2 cellular contexts compared by ENCODE assay signal in the genomic region with DNA sequence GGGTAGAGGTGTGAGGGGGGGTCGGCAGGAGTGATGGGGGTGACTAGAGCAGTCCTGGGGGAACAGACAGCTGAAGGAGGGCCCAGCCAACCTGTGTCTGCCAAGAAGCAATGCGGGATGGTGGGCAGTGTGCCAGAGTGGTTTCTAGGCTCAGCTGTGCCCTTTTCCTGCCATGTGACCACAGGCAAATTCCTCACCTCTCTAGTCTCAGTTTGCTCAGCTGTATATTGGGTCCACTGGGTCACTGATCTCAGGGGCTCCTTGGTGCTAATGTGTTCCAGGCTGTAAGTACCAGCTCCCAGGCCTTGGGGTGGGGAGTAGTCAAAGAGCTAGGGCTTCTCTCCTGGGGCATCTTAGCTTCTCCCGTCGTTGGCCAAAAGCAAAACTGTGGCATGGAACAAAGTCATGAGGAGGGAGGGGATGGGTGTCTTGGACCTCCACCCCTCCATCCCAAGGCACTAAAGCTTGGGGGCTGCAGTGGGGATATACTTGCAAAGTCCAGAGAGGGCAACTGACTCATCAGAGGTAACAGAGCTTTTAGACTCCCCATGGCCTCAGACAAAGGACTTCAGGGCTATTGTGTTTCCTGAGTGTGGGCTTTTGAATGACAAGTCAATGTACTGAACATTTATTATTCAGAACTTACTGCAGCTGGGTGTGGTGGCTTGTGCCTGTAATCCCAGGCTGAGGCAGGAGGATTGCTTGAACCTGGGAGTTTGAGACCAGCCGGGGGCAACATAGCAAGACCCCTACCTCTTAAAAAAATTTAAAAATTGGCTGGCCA.
A peak's percentile ranks its signal among the peaks of the same experiment; 100 is the strongest.
TF ChIP-seq lines count a peak whose summit lies in the region.

No MANE protein-coding gene starts in this region.

TF ChIP-seq in HepG2, 621 proteins besides CTCF, POLR2A, EP300 and RAD21:
- TF ChIP-seq SRY (CRISPR knock-in tag; IDR thresholded peaks at IDR 0.05) (no peak), ZNF768 (CRISPR knock-in tag; IDR thresholded peaks at IDR 0.05) (peak; percentile 43; the same call in 1 of the 2 replicates), ZNF629 (CRISPR knock-in tag; conservative IDR thresholded peaks at IDR 0.05) (peak; percentile 77), ZNF337 (CRISPR knock-in tag; IDR thresholded peaks at IDR 0.05; ENCODE audit: borderline replicate concordance, low read depth) (no peak)

TF ChIP-seq in K562, 482 proteins besides CTCF, POLR2A, EP300 and RAD21:
- no peak for TF ChIP-seq ZNF354B (CRISPR knock-in tag; IDR thresholded peaks at IDR 0.05)
- no peak for TF ChIP-seq PPARD (CRISPR knock-in tag; IDR thresholded peaks at IDR 0.05)
- TF ChIP-seq TBL1XR1 (IDR thresholded peaks at IDR 0.05; ENCODE audit: low read length in 2 of 2) = no peak
- TF ChIP-seq RBM25 (IDR thresholded peaks at IDR 0.05; ENCODE audit: low read depth, low read length, severe bottlenecking) = peak; percentile 83
- TF ChIP-seq, protein P1, sequence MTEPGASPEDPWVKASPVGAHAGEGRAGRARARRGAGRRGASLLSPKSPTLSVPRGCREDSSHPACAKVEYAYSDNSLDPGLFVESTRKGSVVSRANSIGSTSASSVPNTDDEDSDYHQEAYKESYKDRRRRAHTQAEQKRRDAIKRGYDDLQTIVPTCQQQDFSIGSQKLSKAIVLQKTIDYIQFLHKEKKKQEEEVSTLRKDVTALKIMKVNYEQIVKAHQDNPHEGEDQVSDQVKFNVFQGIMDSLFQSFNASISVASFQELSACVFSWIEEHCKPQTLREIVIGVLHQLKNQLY (CRISPR knock-in tag; conservative IDR thresholded peaks at IDR 0.05) = no peak
- TF ChIP-seq BCOR (IDR thresholded peaks at IDR 0.05) = peak; percentile 83
- peak; percentile 63 for TF ChIP-seq ADNP (tag; IDR thresholded peaks at IDR 0.05)
- TF ChIP-seq HDAC2 (IDR thresholded peaks at IDR 0.05) = peak; percentile 57; the same call in 1 of the 2 replicates
- TF ChIP-seq KDM1A (IDR thresholded peaks at IDR 0.05) = peak; percentile 51 to 75; a peak in 3 of 4 replicates
- TF ChIP-seq RBM14 (IDR thresholded peaks at IDR 0.05; ENCODE audit: borderline replicate concordance, insufficient read depth, low read depth, low read length) = no peak
- TF ChIP-seq ZNF778 (CRISPR knock-in tag; IDR thresholded peaks at IDR 0.05) = no peak
- TF ChIP-seq GABPB1 (CRISPR knock-in tag; IDR thresholded peaks at IDR 0.05) = no peak
- TF ChIP-seq, protein P2, sequence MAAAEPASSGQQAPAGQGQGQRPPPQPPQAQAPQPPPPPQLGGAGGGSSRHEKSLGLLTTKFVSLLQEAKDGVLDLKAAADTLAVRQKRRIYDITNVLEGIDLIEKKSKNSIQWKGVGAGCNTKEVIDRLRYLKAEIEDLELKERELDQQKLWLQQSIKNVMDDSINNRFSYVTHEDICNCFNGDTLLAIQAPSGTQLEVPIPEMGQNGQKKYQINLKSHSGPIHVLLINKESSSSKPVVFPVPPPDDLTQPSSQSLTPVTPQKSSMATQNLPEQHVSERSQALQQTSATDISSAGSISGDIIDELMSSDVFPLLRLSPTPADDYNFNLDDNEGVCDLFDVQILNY (CRISPR knock-in tag; IDR thresholded peaks at IDR 0.05) = no peak
- no peak for TF ChIP-seq MAFG (tag; conservative IDR thresholded peaks at IDR 0.05)
- TF ChIP-seq BDP1 (IDR thresholded peaks at IDR 0.05; ENCODE audit: insufficient read depth, insufficient read length) = no peak
- TF ChIP-seq MEF2A (IDR thresholded peaks at IDR 0.05; ENCODE audit: control insufficient read depth, low read depth, low read length) = no peak
